Comparison of ENCODE assay signal across 1 cellular context in the genomic region with DNA sequence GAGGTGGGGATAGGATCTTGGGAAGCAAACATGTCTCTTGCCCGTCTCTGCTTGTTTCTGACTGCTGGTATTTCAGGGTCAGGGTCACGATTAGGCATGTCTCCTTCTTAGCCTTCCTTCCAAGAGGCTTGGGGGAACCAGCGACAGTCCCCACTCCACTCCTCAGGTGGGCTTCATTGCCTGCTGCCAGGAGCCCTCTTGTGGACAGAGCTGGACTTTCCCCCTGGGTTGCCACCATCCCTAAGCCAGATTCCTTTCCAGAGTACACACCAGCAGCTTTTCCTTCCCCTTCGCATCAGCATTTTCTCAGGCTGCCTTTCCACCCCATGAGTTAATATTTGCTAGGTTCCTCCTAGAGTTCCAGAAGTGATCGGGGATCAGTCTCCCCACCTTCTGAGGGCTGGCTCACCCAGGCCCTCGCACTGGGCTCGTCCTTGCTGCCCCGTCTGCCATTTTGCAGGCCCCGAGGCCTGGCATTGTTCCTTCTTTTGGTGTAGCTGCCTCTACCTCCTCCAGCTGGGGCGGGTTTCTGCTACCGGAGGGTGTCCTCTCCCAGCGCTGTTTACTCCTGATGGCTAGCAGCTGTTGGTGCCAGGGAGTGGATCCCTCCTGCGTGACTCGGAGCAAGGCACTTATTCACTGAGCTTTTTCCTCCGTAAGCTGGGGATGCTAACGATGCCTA.
TF ChIP-seq lines count a peak whose summit lies in the region.

No MANE protein-coding gene starts in this region.

TF ChIP-seq in H1, 55 proteins besides CTCF, POLR2A, EP300 and RAD21:
- peak; percentile 26 for TF ChIP-seq POLR2AphosphoS5 (IDR thresholded peaks at IDR 0.05; ENCODE audit: low read depth, low read length)
- TF ChIP-seq SIN3A (conservative IDR thresholded peaks at IDR 0.05 in 1 of 2, IDR thresholded peaks at IDR 0.05 in 1 of 2; ENCODE audit: low read depth in 1 of 2, low read length in 2 of 2) = peak in 1 of 2 experiments; percentile 53; a peak in 1 of 4 replicates
- 0 out of 2 replicates have a peak, but pooled peaks have one; percentile 30 for TF ChIP-seq TCF12 (IDR thresholded peaks at IDR 0.05; ENCODE audit: low read depth, low read length)
- TF ChIP-seq RNF2 (IDR thresholded peaks at IDR 0.05; ENCODE audit: borderline replicate concordance, low read depth, low read length, missing control alignments, poor library complexity, severe bottlenecking) = no peak
- TF ChIP-seq GABPA (IDR thresholded peaks at IDR 0.05; ENCODE audit: borderline replicate concordance, insufficient read depth, low read length) = peak; percentile 38; the same call in 1 of the 2 replicates
- TF ChIP-seq, protein P1, sequence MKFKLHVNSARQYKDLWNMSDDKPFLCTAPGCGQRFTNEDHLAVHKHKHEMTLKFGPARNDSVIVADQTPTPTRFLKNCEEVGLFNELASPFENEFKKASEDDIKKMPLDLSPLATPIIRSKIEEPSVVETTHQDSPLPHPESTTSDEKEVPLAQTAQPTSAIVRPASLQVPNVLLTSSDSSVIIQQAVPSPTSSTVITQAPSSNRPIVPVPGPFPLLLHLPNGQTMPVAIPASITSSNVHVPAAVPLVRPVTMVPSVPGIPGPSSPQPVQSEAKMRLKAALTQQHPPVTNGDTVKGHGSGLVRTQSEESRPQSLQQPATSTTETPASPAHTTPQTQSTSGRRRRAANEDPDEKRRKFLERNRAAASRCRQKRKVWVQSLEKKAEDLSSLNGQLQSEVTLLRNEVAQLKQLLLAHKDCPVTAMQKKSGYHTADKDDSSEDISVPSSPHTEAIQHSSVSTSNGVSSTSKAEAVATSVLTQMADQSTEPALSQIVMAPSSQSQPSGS (IDR thresholded peaks at IDR 0.05; ENCODE audit: low read length) = peak; percentile 6; the same call in 1 of the 2 replicates
- TF ChIP-seq YY1 (IDR thresholded peaks at IDR 0.05; ENCODE audit: low read depth, low read length) = 0 out of 2 replicates have a peak, but pooled peaks have one; percentile 54
- TF ChIP-seq, protein P2, sequence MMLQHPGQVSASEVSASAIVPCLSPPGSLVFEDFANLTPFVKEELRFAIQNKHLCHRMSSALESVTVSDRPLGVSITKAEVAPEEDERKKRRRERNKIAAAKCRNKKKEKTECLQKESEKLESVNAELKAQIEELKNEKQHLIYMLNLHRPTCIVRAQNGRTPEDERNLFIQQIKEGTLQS (IDR thresholded peaks at IDR 0.05; ENCODE audit: insufficient read depth, low read depth, low read length) = no peak
